In genomic region chr7:132537451-132537850, GRCh38 we compare ENCODE assay signal across 1 cellular context.
TF ChIP-seq lines count a peak whose summit lies in the region.

No MANE protein-coding gene starts in this region.

TF ChIP-seq in endothelial cell of umbilical vein, 7 proteins besides CTCF, POLR2A, EP300 and RAD21:
- TF ChIP-seq, protein P1, sequence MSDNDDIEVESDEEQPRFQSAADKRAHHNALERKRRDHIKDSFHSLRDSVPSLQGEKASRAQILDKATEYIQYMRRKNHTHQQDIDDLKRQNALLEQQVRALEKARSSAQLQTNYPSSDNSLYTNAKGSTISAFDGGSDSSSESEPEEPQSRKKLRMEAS (IDR thresholded peaks at IDR 0.05; ENCODE audit: insufficient read depth, insufficient read length), result no peak
- TF ChIP-seq GATA2 (IDR thresholded peaks at IDR 0.05; ENCODE audit: insufficient read depth, insufficient read length, low read depth, low read length), result peak; percentile 47
